8 cellular contexts compared by ENCODE assay signal in the genomic region with DNA sequence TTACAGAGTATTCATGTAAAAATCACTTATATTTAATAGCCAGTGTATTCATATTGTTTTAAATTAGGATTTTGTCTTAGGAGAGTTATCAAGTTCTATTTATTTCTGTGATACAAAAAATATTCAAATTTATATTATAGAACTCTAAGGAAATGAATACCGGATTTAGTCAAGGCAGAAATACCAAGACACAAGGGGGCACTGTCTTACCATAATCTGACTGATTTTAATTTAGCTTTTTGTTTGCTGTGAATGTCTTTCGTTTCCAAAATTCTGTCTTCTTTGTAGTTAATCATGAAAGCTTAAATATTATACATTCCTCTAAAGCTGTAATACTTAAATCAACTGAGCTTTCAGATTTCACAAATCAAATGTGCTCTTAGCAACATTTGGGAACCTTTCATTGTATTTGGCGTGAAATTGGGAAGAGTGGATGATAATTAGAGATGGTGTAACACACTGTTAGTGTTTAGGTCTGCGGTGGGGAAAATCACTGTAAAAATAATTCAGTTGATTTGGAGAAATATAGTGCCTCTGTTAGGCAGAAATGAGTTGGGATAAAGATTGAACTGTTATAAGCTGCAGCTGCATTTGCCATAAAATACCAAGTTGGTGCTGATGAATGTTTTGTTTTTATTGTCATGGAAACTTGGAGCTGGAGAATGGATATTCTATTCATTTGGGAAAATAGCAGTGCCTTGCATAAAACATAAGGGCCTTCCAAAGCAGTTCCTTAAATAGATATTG.
DNase-seq lines count a peak whose midpoint lies in the region; ATAC-seq, FAIRE-seq and TF ChIP-seq lines count a peak whose summit lies in the region.

No MANE protein-coding gene starts in this region.

- H3K9me2 ChIP-seq in PC-3 (replicated peaks; ENCODE audit: low read length): no peaks in the 10 kb centered on the region

- no peaks in the 10 kb centered on the region for H3K36me3 ChIP-seq in Caco-2 (ENCODE audit: control insufficient read depth, insufficient read depth, low read length)
- no peaks in the 10 kb centered on the region for H3K36me3 ChIP-seq in PC-3 (ENCODE audit: low read depth, low read length)
- no peaks in the 10 kb centered on the region for H3K36me3 ChIP-seq in endothelial cell of umbilical vein (ENCODE audit: control insufficient read depth in 2 of 2, extremely low read depth in 1 of 2, insufficient read depth in 2 of 2, low read length in 2 of 2)
- H3K36me3 ChIP-seq in mucosa of rectum (ENCODE audit: control insufficient read depth in 2 of 2, insufficient read depth in 2 of 2, low read length in 2 of 2): no peaks in the 10 kb centered on the region

- POLR2A ChIA-PET in Caco-2 (lab: Charles Lee) (no interaction called here), PC-3 (lab: Charles Lee; ENCODE audit: unreplicated experiment) (no interaction called here), endothelial cell of umbilical vein (lab: Charles Lee) (interaction anchor here (1.0 to 1.2 kb wide), 3 partner anchors 11 to 228 kb away, joined by 3 to 4 read pairs (median 3); partner anchors contain the start of gene TCF12)

- ATAC-seq in PC-3: peak; percentile 46; the same call in 1 of the 2 replicates
- no peak for ATAC-seq in GM18909 (IDR thresholded peaks at IDR 0.05; ENCODE audit: poor library complexity, unreplicated experiment)
- no peak for ATAC-seq in GM19023 (IDR thresholded peaks at IDR 0.05; ENCODE audit: unreplicated experiment)

- no peak overlapping the region for H3K4me3 Mint-ChIP-seq in Caco-2 (ENCODE audit: unreplicated experiment)

- H3K27ac Mint-ChIP-seq in Caco-2 (ENCODE audit: unreplicated experiment): no peak overlapping the region

- dilution Hi-C loops in endothelial cell of umbilical vein (cut with MboI; ENCODE audit: extremely low pct_ligation_motif_present, low sequenced_read_pairs): no loop called here

- no peaks in the 10 kb centered on the region for H3K9me1 ChIP-seq in endothelial cell of umbilical vein (replicated peaks; ENCODE audit: control insufficient read depth, extremely low read depth, insufficient read depth, low read length)

- H3K36me3 Mint-ChIP-seq in Caco-2 (ENCODE audit: insufficient read depth, unreplicated experiment): no peaks in the 10 kb centered on the region

- H3K79me2 ChIP-seq in PC-3 (ENCODE audit: low read length) (no peaks in the 10 kb centered on the region), endothelial cell of umbilical vein (ENCODE audit: control insufficient read depth, insufficient read depth, low read length) (peaks cover 8% of the 10 kb centered on the region)

- H3F3A ChIP-seq in PC-3 (ENCODE audit: low read length, unreplicated experiment): no peaks in the 10 kb centered on the region

- BruUV-seq in Caco-2 (replicated peaks; lab: Mats Ljungman, UMichigan) (no TSS peak), PC-3 (replicated peaks; lab: Mats Ljungman, UMichigan) (no TSS peak), endothelial cell of umbilical vein (replicated peaks; lab: Mats Ljungman, UMichigan) (no TSS peak)

- H3K4me2 ChIP-seq in PC-3 (ENCODE audit: low read length) (no peak overlapping the region), endothelial cell of umbilical vein (ENCODE audit: insufficient read depth, low read length) (peak overlapping the region; percentile 67)

- H4K20me1 ChIP-seq in PC-3 (ENCODE audit: low read length) (no peaks in the 10 kb centered on the region), endothelial cell of umbilical vein (replicated peaks; ENCODE audit: control insufficient read depth, extremely low read depth, insufficient read depth, low read length) (no peaks in the 10 kb centered on the region)

- H2AFZ ChIP-seq in PC-3 (ENCODE audit: low read length) (no peak overlapping the region), endothelial cell of umbilical vein (ENCODE audit: low read depth, low read length) (no peak overlapping the region)

- peak; percentile 79 for FAIRE-seq in endothelial cell of umbilical vein (lab: Jason Lieb, UNC)

- H3K27me3 Mint-ChIP-seq in Caco-2 (ENCODE audit: insufficient read depth, unreplicated experiment): no peaks in the 10 kb centered on the region

- H3K4me1 ChIP-seq in Caco-2 (no peaks in the 10 kb centered on the region), PC-3 (ENCODE audit: insufficient read depth, low read length) (no peaks in the 10 kb centered on the region), endothelial cell of umbilical vein (ENCODE audit: control insufficient read depth, extremely low read depth, insufficient read depth, low read length) (peaks cover 24% of the 10 kb centered on the region), mucosa of rectum (ENCODE audit: control insufficient read depth in 2 of 2, insufficient read depth in 2 of 2, low read length in 2 of 2) (no peaks in the 10 kb centered on the region)

- H3K27ac ChIP-seq in PC-3 (ENCODE audit: low read length): no peak overlapping the region
- H3K27ac ChIP-seq in endothelial cell of umbilical vein (ENCODE audit: insufficient read depth, low read depth, low read length): peak overlapping the region; percentile 63
- H3K27ac ChIP-seq in mucosa of rectum (ENCODE audit: low read depth in 2 of 2, low read length in 2 of 2): peak overlapping the region in 1 of 2 donors; percentile 28

- no peaks in the 10 kb centered on the region; the same call in 1 of the 2 replicates for H3K9me3 ChIP-seq in Caco-2
- H3K9me3 ChIP-seq in PC-3 (ENCODE audit: low read length): no peaks in the 10 kb centered on the region
- no peaks in the 10 kb centered on the region for H3K9me3 ChIP-seq in endothelial cell of umbilical vein (replicated peaks; ENCODE audit: control insufficient read depth, insufficient read depth, low read length)
- H3K9me3 ChIP-seq in mucosa of rectum (ENCODE audit: control insufficient read depth in 2 of 2, low read length in 2 of 2): no peaks in the 10 kb centered on the region

- intact Hi-C loops in Caco-2 (cut with micrococcal nuclease; ENCODE audit: unreplicated experiment): loop anchor here (1.0 to 5.0 kb wide), 2 partner anchors 67 to 166 kb away; no protein-coding TSS in a partner anchor
- intact Hi-C loops in PC-3 (cut with micrococcal nuclease): loop anchor here (1.0 to 5.0 kb wide), 4 partner anchors 66 to 381 kb away; partner anchors contain the start of gene TCF12
- intact Hi-C loops in endothelial cell of umbilical vein (cut with micrococcal nuclease): loop anchor here (1.0 to 5.0 kb wide), 5 partner anchors 67 to 396 kb away; no protein-coding TSS in a partner anchor

- TF ChIP-seq CTCF in Caco-2 (IDR thresholded peaks at IDR 0.05; ENCODE audit: insufficient read depth in 1 of 2, low read depth in 1 of 2, low read length in 1 of 2, severe bottlenecking in 1 of 2, unreplicated experiment in 1 of 2): peak; percentile 47 to 62
- peak; percentile 72 for TF ChIP-seq CTCF in PC-3 (conservative IDR thresholded peaks at IDR 0.05; ENCODE audit: low read depth, low read length)
- TF ChIP-seq CTCF in endothelial cell of umbilical vein (IDR thresholded peaks at IDR 0.05; ENCODE audit: extremely low read depth in 1 of 2, insufficient read depth in 1 of 2, low read depth in 1 of 2, low read length in 2 of 2): peak; percentile 40 to 45

- H3K9ac ChIP-seq in PC-3 (ENCODE audit: low read length) (no peak overlapping the region), endothelial cell of umbilical vein (replicated peaks; ENCODE audit: extremely low read depth, insufficient read depth, low read length) (peak overlapping the region; percentile 56), mucosa of rectum (ENCODE audit: low read depth in 1 of 2, low read length in 2 of 2) (peak overlapping the region; percentile 28 to 45)

- peak in 1 of 2 experiments; percentile 21 for DNase-seq in Caco-2
- peak; percentile 45 for DNase-seq in Jurkat, Clone E6-1 (ENCODE audit: low read depth, low spot score)
- peak; percentile 63 for DNase-seq in PC-3
- peak; percentile 69 for DNase-seq in endothelial cell of umbilical vein (ENCODE audit: low read depth, low spot score)
- no peak for DNase-seq in cerebellar nuclear complex (lab: John Stamatoyannopoulos, UW)

- peaks cover 11% of the 10 kb centered on the region for H3K4me1 Mint-ChIP-seq in Caco-2 (ENCODE audit: low read depth, unreplicated experiment)

- CTCF ChIA-PET in Caco-2 (lab: Charles Lee): interaction anchor here (0.5 to 1.6 kb wide), 6 partner anchors 8 to 381 kb away, joined by 3 to 7 read pairs (median 4); no protein-coding TSS in a partner anchor
- CTCF ChIA-PET in PC-3 (lab: Charles Lee): interaction anchor here (0.6 to 1.2 kb wide), 5 partner anchors 12 to 396 kb away, joined by 3 to 7 read pairs (median 4); no protein-coding TSS in a partner anchor
- CTCF ChIA-PET in endothelial cell of umbilical vein (lab: Charles Lee): interaction anchor here (0.6 to 6.9 kb wide), 66 partner anchors 8 to 656 kb away, joined by 3 to 127 read pairs (median 5); partner anchors contain the start of gene TCF12

- H3K27me3 ChIP-seq in Caco-2 (replicated peaks; ENCODE audit: control insufficient read depth, insufficient read depth, low read length): no peaks in the 10 kb centered on the region
- no peaks in the 10 kb centered on the region for H3K27me3 ChIP-seq in PC-3 (ENCODE audit: low read length)
- H3K27me3 ChIP-seq in endothelial cell of umbilical vein (ENCODE audit: control insufficient read depth in 2 of 2, insufficient read depth in 2 of 2, low read length in 2 of 2): no peaks in the 10 kb centered on the region
- H3K27me3 ChIP-seq in mucosa of rectum (ENCODE audit: control insufficient read depth in 2 of 2, insufficient read depth in 2 of 2, low read length in 2 of 2): no peaks in the 10 kb centered on the region

- no peak overlapping the region for H3K4me3 ChIP-seq in Caco-2 (ENCODE audit: low read depth, low read length)
- no peak overlapping the region for H3K4me3 ChIP-seq in Jurkat, Clone E6-1 (ENCODE audit: low read length)
- H3K4me3 ChIP-seq in PC-3 (ENCODE audit: low read length): 0 out of 2 replicates have a peak overlapping the region, but pooled peaks have one; percentile 16
- H3K4me3 ChIP-seq in endothelial cell of umbilical vein (replicated peaks in 1 of 3; ENCODE audit: insufficient read depth in 1 of 3, low read depth in 1 of 3, low read length in 3 of 3): no peak overlapping the region
- H3K4me3 ChIP-seq in mucosa of rectum (ENCODE audit: low read length in 2 of 2): peak overlapping the region; percentile 24 to 51

- H3K9me3 Mint-ChIP-seq in Caco-2 (ENCODE audit: unreplicated experiment): peaks cover 8% of the 10 kb centered on the region

- TF ChIP-seq POLR2A in endothelial cell of umbilical vein (IDR thresholded peaks at IDR 0.05; ENCODE audit: low read depth, low read length): no peak

TF ChIP-seq in endothelial cell of umbilical vein, 7 proteins besides CTCF, POLR2A, EP300 and RAD21 (continues in another document):
- TF ChIP-seq JUN (IDR thresholded peaks at IDR 0.05; ENCODE audit: borderline replicate concordance, insufficient read depth, insufficient read length, low read depth) (no peak), GATA2 (IDR thresholded peaks at IDR 0.05; ENCODE audit: insufficient read depth, insufficient read length, low read depth, low read length) (no peak), FOS (IDR thresholded peaks at IDR 0.05; ENCODE audit: borderline replicate concordance, insufficient read depth, low read length) (no peak), EZH2 (IDR thresholded peaks at IDR 0.05; ENCODE audit: borderline replicate concordance, low read depth, low read length, severe bottlenecking) (no peak)

Comparison
In these comparisons a context has a peak if more than half of its experiments do, and no peak if none do; other contexts are left out.
1. DNase-seq: peak in Jurkat, Clone E6-1 (single experiment), PC-3 (single experiment) and endothelial cell of umbilical vein (single experiment); none in cerebellar nuclear complex (0 of 2).
2. H3K4me3 ChIP-seq: peak in PC-3 (single experiment) and mucosa of rectum (2 of 2); none in Caco-2 (single experiment), Jurkat, Clone E6-1 (single experiment) and endothelial cell of umbilical vein (0 of 3).
3. Peak in every context shown above with its lines, with median percentiles within 50 percentile points of each other: CTCF ChIP-seq.